Comparison of ENCODE assay signal across 6 cellular contexts in the genomic region with DNA sequence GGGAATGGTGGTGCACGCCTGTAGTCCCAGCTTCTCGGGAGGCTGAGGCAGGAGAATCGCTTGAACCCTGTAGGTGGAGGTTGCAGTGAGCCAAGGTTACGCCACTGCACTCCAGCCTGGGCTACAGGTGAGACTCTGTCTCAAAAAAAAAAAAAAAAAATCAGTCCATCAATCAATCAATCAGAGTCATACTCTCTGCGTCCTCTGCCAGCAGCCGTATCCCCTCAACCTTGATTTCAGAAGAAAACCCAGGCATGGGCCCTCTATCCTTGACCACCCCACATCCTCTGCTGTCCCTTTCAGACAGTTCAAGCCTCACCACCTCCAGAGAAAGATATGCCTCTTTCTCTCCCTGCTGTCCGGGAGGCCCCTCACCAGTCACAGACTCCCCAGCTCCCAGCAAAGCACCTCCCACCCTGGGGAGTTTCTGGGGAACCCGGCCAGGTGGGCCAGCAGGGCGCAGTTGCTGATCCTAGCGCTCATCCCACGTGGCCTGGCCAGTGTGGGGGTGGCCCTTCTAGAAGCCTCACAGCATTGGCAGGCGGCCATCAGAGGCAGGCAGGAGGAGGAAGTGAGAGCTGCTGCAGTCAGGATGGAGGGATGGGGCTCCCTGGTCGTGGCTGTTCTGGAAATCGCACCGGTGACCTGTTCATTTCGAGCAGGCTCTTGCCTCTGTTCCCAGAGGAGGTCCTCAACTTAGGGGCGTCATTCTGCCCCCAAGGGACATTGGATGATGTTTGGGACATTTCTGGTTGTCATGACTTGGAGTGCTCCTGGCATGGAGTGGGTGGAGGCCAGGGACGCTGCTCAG. TPM values are rescaled to one million over a fixed set of nuclear protein-coding genes. Genes with fewer than 3 reads are reported as not detected.
DNase-seq lines count a peak whose midpoint lies in the region; ATAC-seq, FAIRE-seq and TF ChIP-seq lines count a peak whose summit lies in the region.

No MANE protein-coding gene starts in this region.

- H3K36me3 Mint-ChIP-seq in neural crest cell (ENCODE audit: low read depth): no peaks in the 10 kb centered on the region

- no peak for TF ChIP-seq POLR2A in K562 (conservative IDR thresholded peaks at IDR 0.05)

- peaks cover 5% of the 10 kb centered on the region; the same call in 2 of the 3 replicates for H3K36me3 ChIP-seq in K562 (ENCODE audit: control insufficient read depth, insufficient read depth, low read length)

- peak; percentile 88 for FAIRE-seq in K562 (lab: Jason Lieb, UNC)

- peaks cover 30% of the 10 kb centered on the region for H3K79me2 ChIP-seq in K562 (ENCODE audit: control insufficient read depth, insufficient read depth, low read length)

- intact Hi-C loops in K562 (cut with micrococcal nuclease): loop anchor here (10.0 kb wide), 1 partner anchor 102 kb away; a partner anchor contains a TSS

- H3K4me3 Mint-ChIP-seq in neural crest cell: peak overlapping the region; percentile 77

- TF ChIP-seq EP300 in Ishikawa (IDR thresholded peaks at IDR 0.05; ENCODE audit: borderline replicate concordance): no peak
- TF ChIP-seq EP300 in K562 (IDR thresholded peaks at IDR 0.05; ENCODE audit: low read length): 0 out of 2 replicates have a peak, but pooled peaks have one; percentile 3

- ATAC-seq in K562: peak; percentile 40

- POLR2A ChIA-PET in K562 (lab: Yijun Ruan, JAX): interaction anchor here (0.6 to 1.7 kb wide), 4 partner anchors 10 to 717 kb away, joined by 3 to 6 read pairs (median 3); no protein-coding TSS in a partner anchor

- WGBS in K562 (ENCODE audit: insufficient coverage, low coverage, missing lambda C conversion rate): 36% methylated on average over 12 of the region's 18 CpGs

- no peaks in the 10 kb centered on the region for H3K9me3 ChIP-seq in K562 (replicated peaks; ENCODE audit: control insufficient read depth, insufficient read depth, low read depth, low read length)

- H3K27ac Mint-ChIP-seq in neural crest cell (ENCODE audit: unreplicated experiment): no peak overlapping the region

- H3K4me1 Mint-ChIP-seq in neural crest cell: peaks cover 6% of the 10 kb centered on the region

- no peak overlapping the region for H3K4me3 ChIP-seq in K562

- H4K20me1 ChIP-seq in K562 (replicated peaks; ENCODE audit: control insufficient read depth, insufficient read depth, low read length): peaks cover 18% of the 10 kb centered on the region

- DNase-seq in C1 segment of cervical spinal cord (lab: John Stamatoyannopoulos, UW) (peak in 13 of 14 donors; percentile 15 to 79 (median 66)), K562 (ENCODE audit: extremely low read depth in 1 of 4, low spot score in 3 of 4) (peak; percentile 51 to 91 (median 64)), neural crest cell (ENCODE audit: low read depth, low spot score) (no peak), LoVo (ENCODE audit: low spot score) (no peak), amniotic stem cell (lab: John Stamatoyannopoulos, UW) (no peak)

- H3K9ac ChIP-seq in K562 (ENCODE audit: insufficient read depth in 1 of 2, low read depth in 2 of 2, low read length in 2 of 2): peak overlapping the region; percentile 27 to 86; a peak in 3 of 4 replicates

- peak overlapping the region; percentile 55 for H3K4me2 ChIP-seq in K562 (ENCODE audit: insufficient read depth, low read length)

- H3K4me1 ChIP-seq in K562 (replicated peaks in 1 of 2; ENCODE audit: control insufficient read depth in 2 of 2, insufficient read depth in 2 of 2, low read length in 2 of 2): peaks cover 24 to 62% of the 10 kb centered on the region in 2 experiments

- H3K9me3 Mint-ChIP-seq in neural crest cell: no peaks in the 10 kb centered on the region

- no TSS peak for BruUV-seq in K562 (replicated peaks; lab: Mats Ljungman, UMichigan)

- no peaks in the 10 kb centered on the region for H3K9me1 ChIP-seq in K562 (ENCODE audit: control insufficient read depth, insufficient read depth, low read length)

- CTCF ChIA-PET in K562 (lab: Yijun Ruan, JAX; ENCODE audit: low intra/inter-chr PET ratio): no interaction called here

- TF ChIP-seq CTCF in K562 (IDR thresholded peaks at IDR 0.05 in 2 of 3, conservative IDR thresholded peaks at IDR 0.05 in 1 of 3; ENCODE audit: insufficient read depth in 2 of 3, low read depth in 1 of 3, low read length in 3 of 3) (no peak; a peak in 1 of 6 replicates), neural crest cell (conservative IDR thresholded peaks at IDR 0.05) (no peak)

- peak overlapping the region; percentile 49 for H3K27ac ChIP-seq in K562 (ENCODE audit: extremely low read depth, low read depth, low read length)

- H3K27me3 ChIP-seq in K562 (ENCODE audit: control insufficient read depth in 2 of 2, insufficient read depth in 2 of 2, low read length in 2 of 2): no peaks in the 10 kb centered on the region

- no peak for TF ChIP-seq RAD21 in Ishikawa (IDR thresholded peaks at IDR 0.05; ENCODE audit: low read depth)
- no peak for TF ChIP-seq RAD21 in K562 (CRISPR knock-in tag; conservative IDR thresholded peaks at IDR 0.05 in 1 of 2, IDR thresholded peaks at IDR 0.05 in 1 of 2)

- no peaks in the 10 kb centered on the region for H3K27me3 Mint-ChIP-seq in neural crest cell (ENCODE audit: low read depth)

- H2AFZ ChIP-seq in K562 (ENCODE audit: low read depth, low read length): peak overlapping the region; percentile 82

- in situ Hi-C loops in K562 (cut with MboI): no loop called here

RNA-seq across cellular contexts. Expression of a gene that starts 10.2 kb away (rescaled TPM):
- total RNA-seq in K562 (2011; cell fraction: chromatin; rRNA removed; ENCODE audit: low replicate concordance): 1.7 TPM in 1 of 2 replicates, not detected in the other
- 0.92 TPM in 1 of 2 replicates, not detected in the other for total RNA-seq in K562 (2011; cell fraction: nucleolus; rRNA removed)
- total RNA-seq in K562 (2011; cell fraction: nucleoplasm; rRNA removed): 2.7 TPM in 1 of 2 replicates, not detected in the other
- total RNA-seq in K562 (2014; rRNA removed) (0.29 TPM in 1 of 2 replicates, not detected in the other), K562 (2014; rRNA removed; fragmentation: Illumina TruSeq; extraction: Trizol) (0.40 and 0.45 TPM in 2 replicates), K562 (2015; rRNA removed; fragmentation: Illumina TruSeq; extraction: Trizol) (0.51 and 0.57 TPM in 2 replicates), K562 (2021) (0.58 and 0.78 TPM in 2 replicates), neural crest cell (0.40 and 0.71 TPM in 2 replicates)
- polyA plus RNA-seq in K562 (2011; rRNA removed) (not detected in 2 replicates), K562 (2014; fragmentation: Illumina TruSeq; extraction: Trizol) (not detected in 2 replicates), K562 (2014; fragmentation: Nextera tagmentation; extraction: Ambion mirVana) (under 1 TPM in 1 of 2 experiments, not detected in 1; 0.08 TPM), K562 (2014; rRNA removed) (1.2 and 2.1 TPM in 2 replicates)
- polyA plus RNA-seq in K562 (2011; cell fraction: cytosol; rRNA removed): 0.09 TPM in 1 of 2 replicates, not detected in the other
- 0.58 TPM in 1 of 2 replicates, not detected in the other for polyA plus RNA-seq in K562 (2011; cell fraction: nucleus; rRNA removed)
- 2.3 and 2.7 TPM in 2 replicates for polyA plus RNA-seq in K562 (2012)
- 0.63 TPM in 1 of 2 replicates, not detected in the other for polyA minus RNA-seq in K562 (2011; rRNA and poly(A)+ RNA removed)
- not detected in 2 replicates for polyA minus RNA-seq in K562 (2011; cell fraction: cytosol; rRNA and poly(A)+ RNA removed)
- polyA minus RNA-seq in K562 (2011; cell fraction: nucleus; rRNA and poly(A)+ RNA removed): 1.00 TPM in 1 of 2 replicates, not detected in the other

RNA-seq across cellular contexts. Expression of a gene that starts 15.6 kb away (rescaled TPM):
- total RNA-seq in K562 (2011; cell fraction: chromatin; rRNA removed; ENCODE audit: low replicate concordance): 0.49 TPM in 1 of 2 replicates, not detected in the other
- total RNA-seq in K562 (2011; cell fraction: nucleolus; rRNA removed): 0.17 TPM in 1 of 2 replicates, not detected in the other
- total RNA-seq in K562 (2011; cell fraction: nucleoplasm; rRNA removed): not detected in 2 replicates
- 0.16 TPM in 1 of 2 replicates, not detected in the other for total RNA-seq in K562 (2014; rRNA removed)
- total RNA-seq in K562 (2014; rRNA removed; fragmentation: Illumina TruSeq; extraction: Trizol): not detected in 2 replicates
- total RNA-seq in K562 (2015; rRNA removed; fragmentation: Illumina TruSeq; extraction: Trizol): not detected in 2 replicates
- total RNA-seq in K562 (2021): 0.13 and 0.40 TPM in 2 replicates
- polyA plus RNA-seq in K562 (2011; rRNA removed): 0.03 TPM in 1 of 2 replicates, not detected in the other
- polyA plus RNA-seq in K562 (2011; cell fraction: cytosol; rRNA removed): not detected in 2 replicates
- polyA plus RNA-seq in K562 (2011; cell fraction: nucleus; rRNA removed): 0.10 TPM in 1 of 2 replicates, not detected in the other
- 0.27 and 0.66 TPM in 2 replicates for polyA plus RNA-seq in K562 (2012)
- polyA plus RNA-seq in K562 (2014; fragmentation: Illumina TruSeq; extraction: Trizol): 0.06 TPM in 1 of 2 replicates, not detected in the other
- not detected for polyA plus RNA-seq in K562 (2014; fragmentation: Nextera tagmentation; extraction: Ambion mirVana)
- 0.07 TPM in 1 of 2 replicates, not detected in the other for polyA plus RNA-seq in K562 (2014; rRNA removed)
- not detected in 2 replicates for polyA minus RNA-seq in K562 (2011; rRNA and poly(A)+ RNA removed)
- polyA minus RNA-seq in K562 (2011; cell fraction: cytosol; rRNA and poly(A)+ RNA removed): not detected in 2 replicates
- 0.11 and 0.13 TPM in 2 replicates for polyA minus RNA-seq in K562 (2011; cell fraction: nucleus; rRNA and poly(A)+ RNA removed)
- not detected in 2 replicates for total RNA-seq in neural crest cell

RNA-seq across cellular contexts. Expression of a gene that starts 17.3 kb away (rescaled TPM):
- 14.5 and 62.7 TPM in 2 replicates for total RNA-seq in K562 (2011; cell fraction: chromatin; rRNA removed; ENCODE audit: low replicate concordance)
- total RNA-seq in K562 (2011; cell fraction: nucleolus; rRNA removed): 48.8 and 60.2 TPM in 2 replicates
- total RNA-seq in K562 (2011; cell fraction: nucleoplasm; rRNA removed): 25.7 and 35.6 TPM in 2 replicates
- total RNA-seq in K562 (2014; rRNA removed): 9.4 and 10.7 TPM in 2 replicates
- total RNA-seq in K562 (2014; rRNA removed; fragmentation: Illumina TruSeq; extraction: Trizol): 0.13 and 0.29 TPM in 2 replicates
- 2.6 and 3.5 TPM in 2 replicates for total RNA-seq in K562 (2015; rRNA removed; fragmentation: Illumina TruSeq; extraction: Trizol)
- 22.2 and 27.4 TPM in 2 replicates for total RNA-seq in K562 (2021)
- polyA plus RNA-seq in K562 (2011; rRNA removed): 1.7 and 3.6 TPM in 2 replicates
- 2.2 and 9.1 TPM in 2 replicates for polyA plus RNA-seq in K562 (2011; cell fraction: cytosol; rRNA removed)
- 52.0 and 130 TPM in 2 replicates for polyA plus RNA-seq in K562 (2011; cell fraction: nucleus; rRNA removed)
- 14.9 and 33.7 TPM in 2 replicates for polyA plus RNA-seq in K562 (2012)
- polyA plus RNA-seq in K562 (2014; fragmentation: Illumina TruSeq; extraction: Trizol): 1.5 and 4.0 TPM in 2 replicates
- polyA plus RNA-seq in K562 (2014; fragmentation: Nextera tagmentation; extraction: Ambion mirVana): not detected
- polyA plus RNA-seq in K562 (2014; rRNA removed): 19.2 and 23.6 TPM in 2 replicates
- 0.09 and 0.18 TPM in 2 replicates for polyA minus RNA-seq in K562 (2011; rRNA and poly(A)+ RNA removed)
- polyA minus RNA-seq in K562 (2011; cell fraction: cytosol; rRNA and poly(A)+ RNA removed): 2.0 and 3.7 TPM in 2 replicates
- polyA minus RNA-seq in K562 (2011; cell fraction: nucleus; rRNA and poly(A)+ RNA removed): 5.4 and 8.2 TPM in 2 replicates
- 71.6 and 79.1 TPM in 2 replicates for total RNA-seq in neural crest cell

RNA-seq across cellular contexts. Expression of a gene that starts 29.8 kb away (rescaled TPM):
- 112 and 366 TPM in 2 replicates for total RNA-seq in K562 (2011; cell fraction: chromatin; rRNA removed; ENCODE audit: low replicate concordance)
- total RNA-seq in K562 (2011; cell fraction: nucleolus; rRNA removed): 303 and 373 TPM in 2 replicates
- total RNA-seq in K562 (2011; cell fraction: nucleoplasm; rRNA removed): 182 TPM in 2 replicates
- 50.3 and 111 TPM in 2 replicates for total RNA-seq in K562 (2014; rRNA removed)
- 4.5 and 5.8 TPM in 2 replicates for total RNA-seq in K562 (2014; rRNA removed; fragmentation: Illumina TruSeq; extraction: Trizol)
- total RNA-seq in K562 (2015; rRNA removed; fragmentation: Illumina TruSeq; extraction: Trizol): 22.8 and 30.6 TPM in 2 replicates
- 181 and 194 TPM in 2 replicates for total RNA-seq in K562 (2021)
- polyA plus RNA-seq in K562 (2011; rRNA removed): 7.9 and 21.0 TPM in 2 replicates
- polyA plus RNA-seq in K562 (2011; cell fraction: cytosol; rRNA removed): 11.3 and 12.6 TPM in 2 replicates
- polyA plus RNA-seq in K562 (2011; cell fraction: nucleus; rRNA removed): 164 and 237 TPM in 2 replicates
- 142 and 173 TPM in 2 replicates for polyA plus RNA-seq in K562 (2012)
- 44.6 and 119 TPM in 2 replicates for polyA plus RNA-seq in K562 (2014; fragmentation: Illumina TruSeq; extraction: Trizol)
- polyA plus RNA-seq in K562 (2014; fragmentation: Nextera tagmentation; extraction: Ambion mirVana): under 1 TPM; 0.17 to 0.35 TPM
- 45.9 and 46.7 TPM in 2 replicates for polyA plus RNA-seq in K562 (2014; rRNA removed)
- polyA minus RNA-seq in K562 (2011; rRNA and poly(A)+ RNA removed): 8.5 and 10.2 TPM in 2 replicates
- polyA minus RNA-seq in K562 (2011; cell fraction: cytosol; rRNA and poly(A)+ RNA removed): 49.6 and 76.1 TPM in 2 replicates
- polyA minus RNA-seq in K562 (2011; cell fraction: nucleus; rRNA and poly(A)+ RNA removed): 127 and 137 TPM in 2 replicates
- total RNA-seq in neural crest cell: 186 and 189 TPM in 2 replicates

RNA-seq across cellular contexts. Expression of a gene that starts 30.3 kb away (rescaled TPM):
- total RNA-seq in K562 (2011; cell fraction: chromatin; rRNA removed; ENCODE audit: low replicate concordance): 32.2 and 114 TPM in 2 replicates
- total RNA-seq in K562 (2011; cell fraction: nucleolus; rRNA removed): 171 and 174 TPM in 2 replicates
- total RNA-seq in K562 (2011; cell fraction: nucleoplasm; rRNA removed): 85.7 and 89.1 TPM in 2 replicates
- 176 and 229 TPM in 2 replicates for total RNA-seq in K562 (2014; rRNA removed)
- total RNA-seq in K562 (2014; rRNA removed; fragmentation: Illumina TruSeq; extraction: Trizol): 55.6 and 55.7 TPM in 2 replicates
- total RNA-seq in K562 (2015; rRNA removed; fragmentation: Illumina TruSeq; extraction: Trizol): 63.9 and 65.6 TPM in 2 replicates
- 127 and 140 TPM in 2 replicates for total RNA-seq in K562 (2021)
- 65.9 and 80.2 TPM in 2 replicates for polyA plus RNA-seq in K562 (2011; rRNA removed)
- polyA plus RNA-seq in K562 (2011; cell fraction: cytosol; rRNA removed): 131 and 202 TPM in 2 replicates
- 161 and 204 TPM in 2 replicates for polyA plus RNA-seq in K562 (2011; cell fraction: nucleus; rRNA removed)
- 127 and 153 TPM in 2 replicates for polyA plus RNA-seq in K562 (2012)
- polyA plus RNA-seq in K562 (2014; fragmentation: Illumina TruSeq; extraction: Trizol): 45.9 and 72.0 TPM in 2 replicates
- polyA plus RNA-seq in K562 (2014; fragmentation: Nextera tagmentation; extraction: Ambion mirVana): 1 to 10 TPM; 1.5 to 6.8 TPM
- 188 and 193 TPM in 2 replicates for polyA plus RNA-seq in K562 (2014; rRNA removed)
- polyA minus RNA-seq in K562 (2011; rRNA and poly(A)+ RNA removed): 12.0 and 14.7 TPM in 2 replicates
- 24.0 and 24.1 TPM in 2 replicates for polyA minus RNA-seq in K562 (2011; cell fraction: cytosol; rRNA and poly(A)+ RNA removed)
- 31.9 and 32.4 TPM in 2 replicates for polyA minus RNA-seq in K562 (2011; cell fraction: nucleus; rRNA and poly(A)+ RNA removed)
- 132 and 137 TPM in 2 replicates for total RNA-seq in neural crest cell

Comparison
In these comparisons a context has a peak if more than half of its experiments do, and no peak if none do; other contexts are left out.
1. DNase-seq: peak in C1 segment of cervical spinal cord (13 of 14) and K562 (4 of 4); none in neural crest cell (single experiment), LoVo (single experiment) and amniotic stem cell (single experiment).